In the genomic region with DNA sequence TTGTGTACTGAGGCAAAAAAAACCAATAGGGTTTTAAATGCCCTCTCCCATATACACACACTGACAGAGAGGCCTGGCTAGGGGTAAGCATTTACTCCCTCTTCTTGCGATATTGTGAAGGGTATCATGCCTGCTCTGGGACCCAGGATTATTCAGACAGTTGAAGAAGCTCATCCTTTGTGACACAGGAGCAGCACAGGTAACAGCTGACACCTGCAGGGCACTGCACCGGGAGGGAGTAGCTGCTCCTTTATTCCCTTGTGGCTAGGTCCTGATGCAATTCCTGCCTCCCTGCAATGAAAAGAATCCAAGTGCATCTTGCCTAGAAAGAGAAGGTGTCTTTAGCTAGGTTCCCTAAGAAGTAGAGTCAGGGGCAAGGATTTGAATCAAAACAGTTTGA, we compare ENCODE assay signal across 21 cellular contexts. TPM values are rescaled to one million over a fixed set of nuclear protein-coding genes. Genes with fewer than 3 reads are reported as not detected.
A peak's percentile ranks its signal among the peaks of the same experiment; 100 is the strongest.
DNase-seq lines count a peak whose midpoint lies in the region; ATAC-seq, FAIRE-seq and TF ChIP-seq lines count a peak whose summit lies in the region.
"Had no signal": no experiment of that assay in that cellular context is flagged by ENCODE, and none has a peak within 500 bp of the region (broad histone marks: within the 10 kb centered on the region; RNA-seq: fewer than 3 reads in every experiment).

No MANE protein-coding gene starts in this region.

- H3K27ac ChIP-seq in HepG2 (ENCODE audit: extremely low read length, insufficient read depth, low read length) (no peak overlapping the region), right lobe of liver (no peak overlapping the region)
- H3K27ac ChIP-seq: 22Rv1, A549, BLaER1 had no signal

- in situ Hi-C loops in HepG2 (cut with HindIII; ENCODE audit: extremely low pct_ligation_motif_present, low pct_unique_long_range_greater_than_20kb) = no loop called here

- H3K4me1 ChIP-seq in HepG2 (ENCODE audit: insufficient read depth, low read length) (no peaks in the 10 kb centered on the region), right lobe of liver (peaks cover 0 to 7% (median 0%) of the 10 kb centered on the region in 4 donors)
- H3K4me1 ChIP-seq: A549, BLaER1 had no signal

- H3K4me3 ChIP-seq in HepG2 (replicated peaks in 1 of 3; ENCODE audit: insufficient read depth in 1 of 3, low read depth in 2 of 3, low read length in 3 of 3) = no peak overlapping the region
- no peak overlapping the region for H3K4me3 ChIP-seq in right lobe of liver
- H3K4me3 ChIP-seq: A549, BLaER1 had no signal

- no peak overlapping the region for H2AFZ ChIP-seq in HepG2 (ENCODE audit: low read length)

- intact Hi-C loops in HepG2 (cut with micrococcal nuclease; ENCODE audit: unreplicated experiment) = no loop called here
- intact Hi-C loops in right lobe of liver (cut with DNase I) = loop anchor here in 1 of 2 donors (10.0 kb wide), 1 partner anchor 118 kb away; no protein-coding TSS in a partner anchor
- intact Hi-C loops in posterior cingulate gyrus (cut with DNase I) = no loop called here

- POLR2A ChIA-PET in HepG2 (lab: Yijun Ruan, JAX) = no interaction called here

- no peaks in the 10 kb centered on the region for H3K9me3 ChIP-seq in HepG2 (ENCODE audit: low read length)
- H3K9me3 ChIP-seq in right lobe of liver = no peaks in the 10 kb centered on the region
- H3K9me3 ChIP-seq: A549, BE2C, BLaER1, Caco-2 had no signal

- no peaks in the 10 kb centered on the region for H4K20me1 ChIP-seq in HepG2 (ENCODE audit: insufficient read depth, low read length)
- H4K20me1 ChIP-seq: BLaER1 had no signal

- no peak overlapping the region for H3K4me2 ChIP-seq in HepG2 (ENCODE audit: low read depth, low read length)
- H3K4me2 ChIP-seq: A549, BLaER1 had no signal

- BruUV-seq in HepG2 (replicated peaks; lab: Mats Ljungman, UMichigan) = no TSS peak

- TF ChIP-seq POLR2A in HepG2 (IDR thresholded peaks at IDR 0.05; ENCODE audit: insufficient read depth in 1 of 2, low read depth in 2 of 2, low read length in 2 of 2) (no peak), right lobe of liver (IDR thresholded peaks at IDR 0.05) (no peak)

- DNase-seq in HepG2 (ENCODE audit: low spot score) = no peak
- DNase-seq in right lobe of liver = no peak
- DNase-seq in left lobe of liver (ENCODE audit: low spot score) = peak; percentile 7
- DNase-seq in ureter (ENCODE audit: low spot score) = peak; percentile 29
- no peak for DNase-seq in Ammon's horn (ENCODE audit: low spot score)
- DNase-seq in posterior cingulate gyrus = no peak
- DNase-seq: AML-193; BE2C; Caco-2; Calu3; CD4-positive, alpha-beta memory T cell; CD4-positive, CD25-positive, alpha-beta regulatory T cell; DMS79 treated with DMSO at 0.1 percent for 48 hours; GF-D8 had no signal

- CTCF ChIA-PET in HepG2 (lab: Yijun Ruan, JAX; ENCODE audit: low intra/inter-chr PET ratio, low total read pairs) = no interaction called here

- no peak for TF ChIP-seq EP300 in HepG2 (IDR thresholded peaks at IDR 0.05; ENCODE audit: low read depth in 2 of 2, low read length in 2 of 2)
- TF ChIP-seq EP300 in HepG2 (CRISPR knock-in tag; IDR thresholded peaks at IDR 0.05; ENCODE audit: borderline replicate concordance) = no peak

- WGBS in HepG2 (ENCODE audit: low lambda C conversion rate) = 95% methylated on average over 2 of the region's 2 CpGs
- no CpG with 5 or more reads among the region's 2 CpGs for WGBS in right lobe of liver (ENCODE audit: insufficient coverage, low coverage, low lambda C conversion rate, missing lambda C conversion rate)

- no peak for TF ChIP-seq RAD21 in HepG2 (CRISPR knock-in tag; IDR thresholded peaks at IDR 0.05)

- no peaks in the 10 kb centered on the region for H3K79me2 ChIP-seq in HepG2 (ENCODE audit: insufficient read depth, low read length)

- TF ChIP-seq CTCF in HepG2 (CRISPR knock-in tag; IDR thresholded peaks at IDR 0.05) (no peak), right lobe of liver (IDR thresholded peaks at IDR 0.05) (no peak)

- H3K27me3 ChIP-seq in HepG2 (ENCODE audit: control insufficient read depth in 1 of 2, insufficient read depth in 2 of 2, low read length in 2 of 2) = no peaks in the 10 kb centered on the region
- no peaks in the 10 kb centered on the region for H3K27me3 ChIP-seq in right lobe of liver
- H3K27me3 ChIP-seq: BE2C, BLaER1 had no signal

- no peak overlapping the region for H3K9ac ChIP-seq in HepG2 (ENCODE audit: insufficient read depth, low read depth, low read length)
- H3K9ac ChIP-seq: BLaER1 had no signal

- H3K36me3 ChIP-seq in HepG2 (replicated peaks in 1 of 2; ENCODE audit: control insufficient read depth in 1 of 2, insufficient read depth in 2 of 2, low read length in 2 of 2) (peaks cover 5 to 13% of the 10 kb centered on the region in 2 experiments; a peak in 3 of 5 replicates), right lobe of liver (peaks cover 0 to 7% (median 2%) of the 10 kb centered on the region in 4 donors)
- H3K36me3 ChIP-seq: BE2C had no signal

- no peak for ATAC-seq in HepG2
- ATAC-seq in right lobe of liver = no peak
- ATAC-seq in left lobe of liver = no peak
- ATAC-seq: A549 had no signal

- FAIRE-seq in HepG2 (lab: Jason Lieb, UNC) = no peak
- FAIRE-seq: A549, D721Med, G401.6, GM12891, GM19239 had no signal

TF ChIP-seq in HepG2, 621 proteins besides CTCF, POLR2A, EP300 and RAD21:
- no peak for TF ChIP-seq ZFP41 (CRISPR knock-in tag; IDR thresholded peaks at IDR 0.05; ENCODE audit: borderline replicate concordance)
- TF ChIP-seq ZNF101 (CRISPR knock-in tag; IDR thresholded peaks at IDR 0.05; ENCODE audit: borderline replicate concordance, low read depth) = peak; percentile 98; the same call in 1 of the 2 replicates
- TF ChIP-seq ZNF747 (CRISPR knock-in tag; IDR thresholded peaks at IDR 0.05; ENCODE audit: borderline replicate concordance) = no peak
- TF ChIP-seq ZNF605 (CRISPR knock-in tag; IDR thresholded peaks at IDR 0.05) = no peak

RNA-seq across cellular contexts. Expression of a gene that starts 23.4 kb away (rescaled TPM):
- total RNA-seq in HepG2 (2016; rRNA removed; fragmentation: Illumina TruSeq; extraction: Trizol) (9.9 and 12.4 TPM in 2 replicates), right lobe of liver (1 to 10 TPM; 4.8 to 9.2 (median 6.0) TPM), left lobe of liver (5.2 TPM), ureter (9.2 TPM)
- 7.4 and 8.0 TPM in 2 replicates for total RNA-seq in HepG2 (2016; cell fraction: cytosol; rRNA removed; fragmentation: Illumina TruSeq; extraction: Trizol; ENCODE audit: low read depth)
- total RNA-seq in HepG2 (2016; cell fraction: insoluble cytoplasmic fraction; rRNA removed; fragmentation: Illumina TruSeq; extraction: Trizol) = 9.0 and 12.9 TPM in 2 replicates
- 16.3 and 18.9 TPM in 2 replicates for total RNA-seq in HepG2 (2016; cell fraction: membrane; rRNA removed; fragmentation: Illumina TruSeq; extraction: Trizol)
- 6.7 and 8.1 TPM in 2 replicates for total RNA-seq in HepG2 (2016; cell fraction: nucleus; rRNA removed; fragmentation: Illumina TruSeq; extraction: Trizol)
- 10.5 and 12.1 TPM in 2 replicates for polyA plus RNA-seq in HepG2 (2011; rRNA removed)
- polyA plus RNA-seq in HepG2 (2011; cell fraction: cytosol; rRNA removed) = 9.6 and 13.2 TPM in 2 replicates
- polyA plus RNA-seq in HepG2 (2011; cell fraction: nucleus; rRNA removed) = 6.6 and 8.5 TPM in 2 replicates
- 4.6 and 5.9 TPM in 2 replicates for polyA plus RNA-seq in HepG2 (2012)
- 8.9 and 9.9 TPM in 2 replicates for polyA plus RNA-seq in HepG2 (2016; cell fraction: cytosol; fragmentation: Illumina TruSeq; extraction: Trizol; ENCODE audit: low read depth)
- polyA plus RNA-seq in HepG2 (2016; cell fraction: insoluble cytoplasmic fraction; fragmentation: Illumina TruSeq; extraction: Trizol; ENCODE audit: low read depth) = 9.0 and 11.6 TPM in 2 replicates
- polyA plus RNA-seq in HepG2 (2016; cell fraction: membrane; fragmentation: Illumina TruSeq; extraction: Trizol; ENCODE audit: low read depth) = 17.5 and 18.5 TPM in 2 replicates
- 13.6 and 15.1 TPM in 2 replicates for polyA plus RNA-seq in HepG2 (2016; cell fraction: nucleus; fragmentation: Illumina TruSeq; extraction: Trizol; ENCODE audit: insufficient read depth, low read depth)
- 13.6 and 22.5 TPM in 2 replicates for polyA minus RNA-seq in HepG2 (2011; rRNA and poly(A)+ RNA removed; ENCODE audit: low replicate concordance)
- polyA minus RNA-seq in HepG2 (2011; cell fraction: cytosol; rRNA and poly(A)+ RNA removed) = 4.5 and 4.6 TPM in 2 replicates
- polyA minus RNA-seq in HepG2 (2011; cell fraction: nucleus; rRNA and poly(A)+ RNA removed) = 2.3 and 2.6 TPM in 2 replicates

Comparison
In these comparisons a context has a peak if more than half of its experiments do, and no peak if none do; other contexts are left out.
1. DNase-seq: peak in left lobe of liver (single experiment) and ureter (single experiment); none in HepG2 (single experiment), right lobe of liver (0 of 3), Ammon's horn (single experiment) and posterior cingulate gyrus (0 of 10).